Comparison of ENCODE assay signal across 16 cellular contexts in the genomic region with DNA sequence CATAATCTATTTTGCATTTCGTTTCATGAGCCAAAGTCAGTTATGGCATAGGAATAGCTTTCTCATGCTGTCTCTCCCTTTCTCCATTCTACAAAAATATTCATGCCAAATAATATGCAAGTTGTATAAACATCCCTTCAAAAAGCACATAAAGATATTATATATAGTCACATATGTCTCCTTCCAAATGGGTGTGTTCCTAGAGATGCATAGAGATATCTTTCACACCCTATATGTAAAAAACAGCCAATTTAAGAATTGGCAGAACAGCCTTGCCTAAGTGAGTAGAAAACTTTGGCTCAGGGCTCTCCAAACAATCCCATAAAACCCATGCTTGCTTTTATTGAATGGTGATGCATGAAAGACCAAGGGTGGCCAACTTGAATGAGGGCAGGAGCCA.
"Had no signal": no experiment of that assay in that cellular context is flagged by ENCODE, and none has a peak within 500 bp of the region (broad histone marks: within the 10 kb centered on the region; RNA-seq: fewer than 3 reads in every experiment).

No MANE protein-coding gene starts in this region.

- H3K9me3 ChIP-seq: colonic mucosa, esophagus squamous epithelium, pancreas, thoracic aorta, transverse colon had no signal

- H3K4me3 ChIP-seq: colonic mucosa, esophagus squamous epithelium, hepatocyte, pancreas, thoracic aorta, transverse colon had no signal

- H3K36me3 ChIP-seq: colonic mucosa, esophagus squamous epithelium, pancreas, thoracic aorta, transverse colon had no signal

- ATAC-seq: foreskin keratinocyte; naive thymus-derived CD4-positive, alpha-beta T cell; pancreas; right cardiac atrium; stimulated activated memory B cell treated with anti-CD40 and anti-IgM and Interleukin-4, amounts not matched to agents 10 μg/mL and 1 μg/mL and 100 μg/mL, for 72 hours had no signal

- H3K9me3 Mint-ChIP-seq: stimulated activated memory B cell treated with anti-CD40 and anti-IgM and Interleukin-4, amounts not matched to agents 10 μg/mL and 1 μg/mL and 100 μg/mL, for 72 hours; stimulated activated naive CD8-positive, alpha-beta T cell treated with anti-CD3 and anti-CD28 coated beads, Interleukin-15, Interleukin-2, amounts not matched to agents 100 ng/mL and 50 ng/mL, for 24 hours had no signal

- H3K36me3 Mint-ChIP-seq: stimulated activated memory B cell treated with anti-CD40 and anti-IgM and Interleukin-4, amounts not matched to agents 10 μg/mL and 1 μg/mL and 100 μg/mL, for 72 hours had no signal

- H3K4me1 ChIP-seq: colonic mucosa, pancreas, transverse colon had no signal

- H3K27me3 ChIP-seq: colonic mucosa, esophagus squamous epithelium, foreskin keratinocyte, hepatocyte, pancreas, transverse colon had no signal

- H2AFZ ChIP-seq: hepatocyte had no signal

- H3K79me2 ChIP-seq: hepatocyte had no signal

- DNase-seq: colonic mucosa; dermis blood vessel endothelial cell; esophagus squamous epithelium; foreskin keratinocyte; head of caudate nucleus; naive thymus-derived CD4-positive, alpha-beta T cell; pancreas; right cardiac atrium; stimulated activated CD4-positive, alpha-beta T cell treated with anti-CD3 and anti-CD28 coated beads, Interleukin-4, amount 100 ng/mL, for 1 hour; stimulated activated CD8-positive, alpha-beta memory T cell treated with anti-CD3 and anti-CD28 coated beads, Interleukin-4, amount 100 ng/mL, for 48 hours; transverse colon had no signal

- H3K4me2 ChIP-seq: hepatocyte had no signal

- H3K4me3 Mint-ChIP-seq: naive thymus-derived CD4-positive, alpha-beta T cell; stimulated activated memory B cell treated with anti-CD40 and anti-IgM and Interleukin-4, amounts not matched to agents 10 μg/mL and 1 μg/mL and 100 μg/mL, for 72 hours; stimulated activated naive CD8-positive, alpha-beta T cell treated with anti-CD3 and anti-CD28 coated beads, Interleukin-15, Interleukin-2, amounts not matched to agents 100 ng/mL and 50 ng/mL, for 24 hours had no signal

- H3K27ac Mint-ChIP-seq: naive thymus-derived CD4-positive, alpha-beta T cell; progenitor cell of endocrine pancreas; stimulated activated memory B cell treated with anti-CD40 and anti-IgM and Interleukin-4, amounts not matched to agents 10 μg/mL and 1 μg/mL and 100 μg/mL, for 72 hours; stimulated activated naive CD8-positive, alpha-beta T cell treated with anti-CD3 and anti-CD28 coated beads, Interleukin-15, Interleukin-2, amounts not matched to agents 100 ng/mL and 50 ng/mL, for 24 hours had no signal

- H3K27me3 Mint-ChIP-seq: stimulated activated naive CD8-positive, alpha-beta T cell treated with anti-CD3 and anti-CD28 coated beads, Interleukin-15, Interleukin-2, amounts not matched to agents 100 ng/mL and 50 ng/mL, for 24 hours had no signal

- H3K27ac ChIP-seq: colonic mucosa, esophagus squamous epithelium, foreskin keratinocyte, hepatocyte, pancreas, thoracic aorta, transverse colon had no signal
